Comparison of ENCODE assay signal across 11 cellular contexts in the genomic region with DNA sequence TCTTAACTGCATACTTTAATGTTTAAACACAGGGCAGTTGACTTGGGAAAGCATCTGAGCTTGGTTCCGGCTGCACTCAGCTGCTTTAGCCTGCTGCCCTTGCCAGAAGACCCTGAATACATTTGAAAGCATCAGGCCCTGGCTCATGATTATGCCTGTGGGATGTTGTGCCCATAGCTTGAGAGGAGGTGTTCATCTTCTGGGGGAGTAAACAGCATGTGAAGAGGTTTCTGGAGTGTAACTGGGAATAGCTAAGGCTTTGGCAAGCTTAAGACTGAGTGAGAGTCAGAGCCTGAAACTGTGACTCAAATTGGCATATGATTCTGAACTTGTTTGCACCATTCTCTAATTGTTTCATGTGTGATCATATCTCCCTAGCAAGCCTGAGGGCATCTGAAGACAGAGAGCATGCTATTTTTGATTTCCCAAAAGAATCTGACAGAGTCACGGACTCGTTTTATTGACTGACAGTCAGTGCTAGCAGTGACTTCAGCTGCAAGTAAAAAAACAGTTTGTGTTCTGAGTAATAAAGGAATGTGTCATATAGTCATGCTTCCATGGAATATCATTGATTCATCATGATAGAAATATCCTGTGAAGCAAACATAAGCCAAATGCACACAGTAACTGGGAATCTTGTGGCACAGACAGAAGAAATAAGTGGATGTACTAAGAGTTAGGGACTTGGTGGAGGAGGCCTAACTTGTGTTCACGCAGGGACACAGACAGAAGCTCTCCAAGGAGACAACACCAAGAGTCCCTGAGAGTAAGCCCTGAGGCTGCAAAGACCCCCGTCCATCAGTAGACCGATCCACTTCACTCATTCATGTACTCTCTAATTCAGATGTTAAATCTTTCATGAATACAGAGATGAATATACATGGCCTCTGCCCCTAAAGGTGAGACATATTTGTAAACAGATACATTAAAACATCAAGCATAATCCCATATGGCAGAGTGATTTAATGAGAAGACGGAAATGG.
A peak's percentile ranks its signal among the peaks of the same experiment; 100 is the strongest.
DNase-seq lines count a peak whose midpoint lies in the region; ATAC-seq and TF ChIP-seq lines count a peak whose summit lies in the region.
"Had no signal": no experiment of that assay in that cellular context is flagged by ENCODE, and none has a peak within 500 bp of the region (broad histone marks: within the 10 kb centered on the region; RNA-seq: fewer than 3 reads in every experiment).

No MANE protein-coding gene starts in this region.

- 83 to 88% methylated on average over 7 of the region's 7 CpGs for WGBS in body of pancreas, 2 donors

- intact Hi-C loops in activated CD4-positive, alpha-beta T cell treated with anti-CD3 and anti-CD28 coated beads for 36 hours (cut with DNase I, micrococcal nuclease): no loop called here
- intact Hi-C loops in mucosa of descending colon (cut with DNase I, micrococcal nuclease): loop anchor here in 1 of 2 donors (10.0 kb wide), 1 partner anchor 295 kb away; no protein-coding TSS in a partner anchor
- intact Hi-C loops in activated naive CD4-positive, alpha-beta T cell treated with anti-CD3 and anti-CD28 coated beads for 36 hours (cut with micrococcal nuclease): loop anchor here (10.0 kb wide), 1 partner anchor 505 kb away; no protein-coding TSS in a partner anchor
- intact Hi-C loops in body of pancreas (cut with DNase I): no loop called here

- CTCF ChIA-PET in activated CD4-positive, alpha-beta T cell treated with anti-CD3 and anti-CD28 coated beads for 36 hours (lab: Charles Lee): interaction anchor here (0.8 to 1.6 kb wide), 4 partner anchors 10 to 301 kb away, joined by 3 to 4 read pairs (median 3); no protein-coding TSS in a partner anchor
- CTCF ChIA-PET in activated CD4-positive, alpha-beta T cell treated with anti-CD3 and anti-CD28 coated beads, Interleukin-2, amount 10 ng/mL, durations not matched to agents 7 days and 5 days (lab: Charles Lee): interaction anchor here (0.6 to 1.4 kb wide), 2 partner anchors 33 to 899 kb away, joined by 3 read pairs; no protein-coding TSS in a partner anchor
- CTCF ChIA-PET in activated naive CD4-positive, alpha-beta T cell treated with anti-CD3 and anti-CD28 coated beads for 36 hours (lab: Charles Lee): interaction anchor here (1.2 kb wide), 1 partner anchor 8 kb away, joined by 4 read pairs; no protein-coding TSS in a partner anchor

- H3K27me3 Mint-ChIP-seq in activated CD4-positive, alpha-beta T cell treated with anti-CD3 and anti-CD28 coated beads for 36 hours: no peaks in the 10 kb centered on the region
- H3K27me3 Mint-ChIP-seq in activated CD4-positive, alpha-beta T cell treated with anti-CD3 and anti-CD28 coated beads, Interleukin-2, amount 10 ng/mL, durations not matched to agents 7 days and 5 days: peaks cover 2% of the 10 kb centered on the region
- H3K27me3 Mint-ChIP-seq in activated naive CD4-positive, alpha-beta T cell treated with anti-CD3 and anti-CD28 coated beads for 36 hours (ENCODE audit: low read depth): no peaks in the 10 kb centered on the region

- no peaks in the 10 kb centered on the region for H3K4me1 Mint-ChIP-seq in activated CD4-positive, alpha-beta T cell treated with anti-CD3 and anti-CD28 coated beads for 36 hours
- no peaks in the 10 kb centered on the region for H3K4me1 Mint-ChIP-seq in activated CD4-positive, alpha-beta T cell treated with anti-CD3 and anti-CD28 coated beads, Interleukin-2, amount 10 ng/mL, durations not matched to agents 7 days and 5 days
- no peaks in the 10 kb centered on the region for H3K4me1 Mint-ChIP-seq in activated naive CD4-positive, alpha-beta T cell treated with anti-CD3 and anti-CD28 coated beads for 36 hours (ENCODE audit: low read depth)

- H3K36me3 Mint-ChIP-seq in activated CD4-positive, alpha-beta T cell treated with anti-CD3 and anti-CD28 coated beads for 36 hours (ENCODE audit: low read depth): no peaks in the 10 kb centered on the region
- no peaks in the 10 kb centered on the region for H3K36me3 Mint-ChIP-seq in activated CD4-positive, alpha-beta T cell treated with anti-CD3 and anti-CD28 coated beads, Interleukin-2, amount 10 ng/mL, durations not matched to agents 7 days and 5 days (ENCODE audit: low read depth)
- H3K36me3 Mint-ChIP-seq in activated naive CD4-positive, alpha-beta T cell treated with anti-CD3 and anti-CD28 coated beads for 36 hours (ENCODE audit: low read depth): no peaks in the 10 kb centered on the region

- H3K27ac Mint-ChIP-seq in activated CD4-positive, alpha-beta T cell treated with anti-CD3 and anti-CD28 coated beads for 36 hours: no peak overlapping the region
- H3K27ac Mint-ChIP-seq in activated CD4-positive, alpha-beta T cell treated with anti-CD3 and anti-CD28 coated beads, Interleukin-2, amount 10 ng/mL, durations not matched to agents 7 days and 5 days: no peak overlapping the region
- H3K27ac Mint-ChIP-seq in activated naive CD4-positive, alpha-beta T cell treated with anti-CD3 and anti-CD28 coated beads for 36 hours: no peak overlapping the region

- POLR2A ChIA-PET in activated CD4-positive, alpha-beta T cell treated with anti-CD3 and anti-CD28 coated beads for 36 hours (lab: Charles Lee): no interaction called here
- POLR2A ChIA-PET in activated CD4-positive, alpha-beta T cell treated with anti-CD3 and anti-CD28 coated beads, Interleukin-2, amount 10 ng/mL, durations not matched to agents 7 days and 5 days (lab: Charles Lee): no interaction called here

- H3K4me1 ChIP-seq in duodenal mucosa (ENCODE audit: control insufficient read depth in 1 of 2, insufficient read depth in 2 of 2, low read length in 2 of 2) (no peaks in the 10 kb centered on the region), mucosa of descending colon (ENCODE audit: low read depth) (no peaks in the 10 kb centered on the region), body of pancreas (no peaks in the 10 kb centered on the region)

- H3K4me3 Mint-ChIP-seq in activated CD4-positive, alpha-beta T cell treated with anti-CD3 and anti-CD28 coated beads for 36 hours: no peak overlapping the region
- no peak overlapping the region for H3K4me3 Mint-ChIP-seq in activated CD4-positive, alpha-beta T cell treated with anti-CD3 and anti-CD28 coated beads, Interleukin-2, amount 10 ng/mL, durations not matched to agents 7 days and 5 days
- H3K4me3 Mint-ChIP-seq in activated naive CD4-positive, alpha-beta T cell treated with anti-CD3 and anti-CD28 coated beads for 36 hours: no peak overlapping the region

- H3K9me3 ChIP-seq in duodenal mucosa (ENCODE audit: control insufficient read depth in 1 of 2, low read length in 2 of 2) (no peaks in the 10 kb centered on the region), mucosa of descending colon (no peaks in the 10 kb centered on the region), body of pancreas (no peaks in the 10 kb centered on the region)

- peak; percentile 70 for ATAC-seq in activated CD4-positive, alpha-beta T cell treated with anti-CD3 and anti-CD28 coated beads for 36 hours
- peak; percentile 43 for ATAC-seq in mucosa of descending colon
- ATAC-seq in HG03457 (IDR thresholded peaks at IDR 0.05; ENCODE audit: unreplicated experiment): no peak
- no peak for ATAC-seq in body of pancreas
- ATAC-seq in GM21825 (IDR thresholded peaks at IDR 0.05; ENCODE audit: unreplicated experiment): no peak
- ATAC-seq: left lobe of liver had no signal

- H3K36me3 ChIP-seq in duodenal mucosa (ENCODE audit: control insufficient read depth in 1 of 2, insufficient read depth in 2 of 2, low read length in 2 of 2) (no peaks in the 10 kb centered on the region), mucosa of descending colon (ENCODE audit: low read depth) (no peaks in the 10 kb centered on the region), body of pancreas (replicated peaks in 1 of 2; ENCODE audit: insufficient read depth in 1 of 2, low read depth in 2 of 2) (no peaks in the 10 kb centered on the region)

- H3K27ac ChIP-seq in duodenal mucosa (ENCODE audit: low read depth, low read length) (peak overlapping the region; percentile 7), body of pancreas (no peak overlapping the region)

- DNase-seq in activated CD4-positive, alpha-beta T cell treated with anti-CD3 and anti-CD28 coated beads for 36 hours: no peak
- DNase-seq in activated CD4-positive, alpha-beta T cell treated with anti-CD3 and anti-CD28 coated beads, Interleukin-2, amount 10 ng/mL, durations not matched to agents 7 days and 5 days: no peak
- DNase-seq in mucosa of descending colon (no peak), body of pancreas (no peak)
- DNase-seq in activated naive CD4-positive, alpha-beta T cell treated with anti-CD3 and anti-CD28 coated beads for 36 hours: no peak
- DNase-seq: AML-193, NCI-H2107 had no signal

- no peak for TF ChIP-seq POLR2A in body of pancreas (IDR thresholded peaks at IDR 0.05)

- no peak overlapping the region for H3K9ac ChIP-seq in duodenal mucosa (ENCODE audit: low read depth in 1 of 2, low read length in 2 of 2)

- no peak for TF ChIP-seq CTCF in mucosa of descending colon (IDR thresholded peaks at IDR 0.05)
- no peak for TF ChIP-seq CTCF in body of pancreas (IDR thresholded peaks at IDR 0.05)

- H3K4me3 ChIP-seq in duodenal mucosa (ENCODE audit: low read depth in 1 of 2, low read length in 2 of 2) (no peak overlapping the region), mucosa of descending colon (no peak overlapping the region), body of pancreas (no peak overlapping the region)

- H3K9me3 Mint-ChIP-seq in activated CD4-positive, alpha-beta T cell treated with anti-CD3 and anti-CD28 coated beads for 36 hours (ENCODE audit: low read depth): no peaks in the 10 kb centered on the region
- no peaks in the 10 kb centered on the region for H3K9me3 Mint-ChIP-seq in activated CD4-positive, alpha-beta T cell treated with anti-CD3 and anti-CD28 coated beads, Interleukin-2, amount 10 ng/mL, durations not matched to agents 7 days and 5 days
- H3K9me3 Mint-ChIP-seq in activated naive CD4-positive, alpha-beta T cell treated with anti-CD3 and anti-CD28 coated beads for 36 hours: no peaks in the 10 kb centered on the region

- H3K27me3 ChIP-seq in duodenal mucosa (ENCODE audit: control insufficient read depth in 1 of 2, insufficient read depth in 2 of 2, low read length in 2 of 2) (no peaks in the 10 kb centered on the region), body of pancreas (no peaks in the 10 kb centered on the region)

Comparison
In these comparisons a context has a peak if more than half of its experiments do, and no peak if none do; other contexts are left out.
1. ATAC-seq: peak in activated CD4-positive, alpha-beta T cell treated with anti-CD3 and anti-CD28 coated beads for 36 hours (single experiment) and mucosa of descending colon (single experiment); none in HG03457 (single experiment), body of pancreas (single experiment) and GM21825 (single experiment).